In genomic region chr16:87778830-87779579, GRCh38 we compare ENCODE assay signal across 8 cellular contexts. TPM values are rescaled to one million over a fixed set of nuclear protein-coding genes. Genes with fewer than 3 reads are reported as not detected.
DNase-seq lines count a peak whose midpoint lies in the region; ATAC-seq and TF ChIP-seq lines count a peak whose summit lies in the region.

No MANE protein-coding gene starts in this region.

- H3K27me3 Mint-ChIP-seq in WTC11 (ENCODE audit: low read depth), result peaks cover 3% of the 10 kb centered on the region

- peak overlapping the region; percentile 95 for H3K27ac Mint-ChIP-seq in WTC11

- BruUV-seq in mammary epithelial cell (replicated peaks; lab: Mats Ljungman, UMichigan), result no TSS peak

- H3K27me3 ChIP-seq in AG04450 (ENCODE audit: control insufficient read depth, insufficient read depth, low read length), result no peaks in the 10 kb centered on the region
- H3K27me3 ChIP-seq in mammary epithelial cell (ENCODE audit: insufficient read depth, low read length), result no peaks in the 10 kb centered on the region

- ATAC-seq in GM18861 (IDR thresholded peaks at IDR 0.05; ENCODE audit: unreplicated experiment), result peak; percentile 49
- ATAC-seq in HG03139 (IDR thresholded peaks at IDR 0.05; ENCODE audit: unreplicated experiment), result peak; percentile 43
- peak; percentile 77 for ATAC-seq in WTC11

- TF ChIP-seq CTCF in AG04450 (IDR thresholded peaks at IDR 0.05; ENCODE audit: low read depth, low read length) (peak; percentile 87), WTC11 (IDR thresholded peaks at IDR 0.05) (peak; percentile 97), mammary epithelial cell (conservative IDR thresholded peaks at IDR 0.05 in 1 of 2, IDR thresholded peaks at IDR 0.05 in 1 of 2; ENCODE audit: extremely low read depth in 1 of 2, insufficient read depth in 1 of 2, low read depth in 1 of 2, low read length in 2 of 2) (peak; percentile 86 to 94)

- CTCF ChIA-PET in AG04450 (lab: Charles Lee), result interaction anchor here (0.6 to 4.9 kb wide), 39 partner anchors 9 to 784 kb away, joined by 3 to 207 read pairs (median 5); partner anchors contain the start of genes KLHDC4 and SLC7A5
- CTCF ChIA-PET in WTC11 (lab: Charles Lee), result interaction anchor here (0.6 to 5.2 kb wide), 49 partner anchors 9 to 323 kb away, joined by 3 to 192 read pairs (median 4); partner anchors contain the start of genes BANP, KLHDC4 and SLC7A5
- CTCF ChIA-PET in mammary epithelial cell (lab: Charles Lee; ENCODE audit: low non-redundant PET), result interaction anchor here (0.6 to 1.8 kb wide), 6 partner anchors 11 to 362 kb away, joined by 3 to 13 read pairs (median 5); no protein-coding TSS in a partner anchor

- H3K27ac ChIP-seq in AG04450 (ENCODE audit: low read depth, low read length) (peak overlapping the region; percentile 93), mammary epithelial cell (ENCODE audit: insufficient read depth, low read depth, low read length) (peak overlapping the region; percentile 76)

- dilution Hi-C loops in mammary epithelial cell (cut with HindIII; ENCODE audit: low sequenced_read_pairs), result no loop called here

- no peaks in the 10 kb centered on the region for H4K20me1 ChIP-seq in mammary epithelial cell (ENCODE audit: insufficient read depth, low read length)

- H3K4me1 ChIP-seq in mammary epithelial cell (ENCODE audit: insufficient read depth, low read length), result peaks cover 43% of the 10 kb centered on the region

- H3K36me3 ChIP-seq in mammary epithelial cell (ENCODE audit: insufficient read depth, low read length), result no peaks in the 10 kb centered on the region

- in situ Hi-C loops in mammary epithelial cell (cut with MboI; ENCODE audit: low sequenced_read_pairs in 2 of 2), result loop anchor here (5.0 kb wide), 2 partner anchors 73 to 88 kb away; partner anchors contain the start of gene SLC7A5 (in 1 of the 2)

- H3K79me2 ChIP-seq in mammary epithelial cell (ENCODE audit: insufficient read depth, low read length), result peaks cover 5% of the 10 kb centered on the region

- H3K4me3 Mint-ChIP-seq in WTC11, result no peak overlapping the region

- no peaks in the 10 kb centered on the region for H3K36me3 Mint-ChIP-seq in WTC11

- H2AFZ ChIP-seq in mammary epithelial cell (ENCODE audit: low read depth, low read length), result peak overlapping the region; percentile 10

- no peaks in the 10 kb centered on the region for H3K9me3 Mint-ChIP-seq in WTC11

- peak; percentile 93 for DNase-seq in AG04450 (ENCODE audit: low read depth, low spot score)
- peak; percentile 16 for DNase-seq in NCI-H2227 treated with DMSO at 0.1 percent for 48 hours (lab: John Stamatoyannopoulos, UW)
- peak; percentile 97 for DNase-seq in WTC11 (ENCODE audit: low spot score)
- peak; percentile 83 for DNase-seq in mammary epithelial cell
- peak; percentile 93 for DNase-seq in iris pigment epithelial cell (ENCODE audit: low read depth)
- DNase-seq in stimulated activated CD4-positive, alpha-beta T cell treated with anti-CD3 and anti-CD28 coated beads, Interleukin-15, amount 100 ng/mL, for 1 hour (ENCODE audit: low read depth in 1 of 2, low spot score in 1 of 2), result peak; percentile 83 to 91

- 41% methylated on average over 14 of the region's 41 CpGs for WGBS in mammary epithelial cell (ENCODE audit: low coverage, missing lambda C conversion rate)

- no peaks in the 10 kb centered on the region; the same call in 1 of the 2 replicates for H3K9me3 ChIP-seq in AG04450 (ENCODE audit: control insufficient read depth, insufficient read depth, low read length)
- H3K9me3 ChIP-seq in mammary epithelial cell (replicated peaks; ENCODE audit: insufficient read depth, low read length), result no peaks in the 10 kb centered on the region

- intact Hi-C loops in mammary epithelial cell (cut with micrococcal nuclease), result loop anchor here (1.0 to 2.0 kb wide), 7 partner anchors 11 to 784 kb away; no protein-coding TSS in a partner anchor

- peak overlapping the region; percentile 62 for H3K9ac ChIP-seq in mammary epithelial cell (ENCODE audit: insufficient read depth, low read length)

- POLR2A ChIA-PET in AG04450 (lab: Yijun Ruan, JAX), result interaction anchor here (0.8 to 2.3 kb wide), 9 partner anchors 10 to 92 kb away, joined by 3 to 21 read pairs (median 7); partner anchors contain the start of gene SLC7A5
- POLR2A ChIA-PET in WTC11 (lab: Charles Lee), result interaction anchor here (0.5 to 2.3 kb wide), 17 partner anchors 13 to 128 kb away, joined by 3 to 45 read pairs (median 5); partner anchors contain the start of genes KLHDC4 and SLC7A5

- H3K4me3 ChIP-seq in AG04450 (ENCODE audit: low read depth, low read length) (no peak overlapping the region), mammary epithelial cell (replicated peaks in 1 of 3; ENCODE audit: insufficient read depth in 1 of 3, low read depth in 2 of 3, low read length in 3 of 3) (no peak overlapping the region)

- H3K4me2 ChIP-seq in mammary epithelial cell (ENCODE audit: insufficient read depth, low read depth, low read length), result peak overlapping the region; percentile 55

- peaks cover 14% of the 10 kb centered on the region for H3K4me1 Mint-ChIP-seq in WTC11

TF ChIP-seq in WTC11, 78 proteins besides CTCF, POLR2A, EP300 and RAD21 (continues in another document):
- TF ChIP-seq ZNF423 (CRISPR knock-in tag; IDR thresholded peaks at IDR 0.05) (0 out of 2 replicates have a peak, but pooled peaks have one; percentile 9), KAT7 (CRISPR knock-in tag; IDR thresholded peaks at IDR 0.05; ENCODE audit: borderline replicate concordance) (no peak; the same call in 1 of the 2 replicates), JUN (CRISPR knock-in tag; IDR thresholded peaks at IDR 0.05) (peak; percentile 42; the same call in 1 of the 2 replicates), ZNF671 (CRISPR knock-in tag; IDR thresholded peaks at IDR 0.05) (no peak), RORB (CRISPR knock-in tag; IDR thresholded peaks at IDR 0.05) (0 out of 2 replicates have a peak, but pooled peaks have one; percentile 58), ZNF512 (CRISPR knock-in tag; IDR thresholded peaks at IDR 0.05; ENCODE audit: borderline replicate concordance) (no peak), HMGXB4 (CRISPR knock-in tag; IDR thresholded peaks at IDR 0.05) (peak; percentile 87), GABPB1 (CRISPR knock-in tag; IDR thresholded peaks at IDR 0.05) (peak; percentile 100)
- TF ChIP-seq, protein P1, sequence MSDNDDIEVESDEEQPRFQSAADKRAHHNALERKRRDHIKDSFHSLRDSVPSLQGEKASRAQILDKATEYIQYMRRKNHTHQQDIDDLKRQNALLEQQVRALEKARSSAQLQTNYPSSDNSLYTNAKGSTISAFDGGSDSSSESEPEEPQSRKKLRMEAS (CRISPR knock-in tag; IDR thresholded peaks at IDR 0.05), result peak; percentile 96

RNA-seq across cellular contexts. Expression of gene KLHDC4, which starts 13.2 kb away (rescaled TPM):
- 9.9 and 11.5 TPM in 2 replicates for polyA plus RNA-seq in AG04450 (2011; rRNA removed)
- 10.2 and 14.2 TPM in 2 replicates for polyA minus RNA-seq in AG04450 (2011; rRNA and poly(A)+ RNA removed)
- total RNA-seq in WTC11 (2021), result 60.0 to 63.6 TPM (median 60.5 TPM) in 3 replicates
- total RNA-seq in mammary epithelial cell, result 10 to 100 TPM; 21.7 to 39.0 TPM
- polyA plus RNA-seq in mammary epithelial cell, result 17.0 TPM
- 45.1 TPM for polyA minus RNA-seq in mammary epithelial cell

Comparison
In these comparisons a context has a peak if more than half of its experiments do, and no peak if none do; other contexts are left out.
1. DNase-seq: peak in every context shown above with its lines; median percentile 97 in WTC11; 93 in AG04450; 93 in iris pigment epithelial cell; 87 in stimulated activated CD4-positive, alpha-beta T cell treated with anti-CD3 and anti-CD28 coated beads, Interleukin-15, amount 100 ng/mL, for 1 hour; 83 in mammary epithelial cell; 16 in NCI-H2227 treated with DMSO at 0.1 percent for 48 hours.